In genomic region chr4:184765473-184766346, GRCh38 we compare ENCODE assay signal across 1 cellular context.
TF ChIP-seq lines count a peak whose summit lies in the region.

No MANE protein-coding gene starts in this region.

TF ChIP-seq in K562, 482 proteins besides CTCF, POLR2A, EP300 and RAD21:
- TF ChIP-seq PCBP2 (IDR thresholded peaks at IDR 0.05; ENCODE audit: low read depth, low read length, poor library complexity, severe bottlenecking), result no peak
- no peak for TF ChIP-seq ETS2 (tag; IDR thresholded peaks at IDR 0.05; ENCODE audit: borderline replicate concordance, poor library complexity, severe bottlenecking)
- no peak for TF ChIP-seq TRIM28 (IDR thresholded peaks at IDR 0.05)
- TF ChIP-seq PURB (CRISPR knock-in tag; IDR thresholded peaks at IDR 0.05; ENCODE audit: low read depth), result no peak
- TF ChIP-seq CHD4 (IDR thresholded peaks at IDR 0.05; ENCODE audit: insufficient read depth, insufficient replicate concordance, low read depth, low read length, poor library complexity, severe bottlenecking), result no peak
- TF ChIP-seq DIDO1 (tag; IDR thresholded peaks at IDR 0.05; ENCODE audit: low read depth), result no peak
- TF ChIP-seq ZNF239 (CRISPR knock-in tag; IDR thresholded peaks at IDR 0.05), result no peak
- TF ChIP-seq TCFL5 (CRISPR knock-in tag; conservative IDR thresholded peaks at IDR 0.05), result no peak
- TF ChIP-seq ETV5 (CRISPR knock-in tag; IDR thresholded peaks at IDR 0.05; ENCODE audit: low read depth), result no peak
- no peak for TF ChIP-seq NELFE (IDR thresholded peaks at IDR 0.05; ENCODE audit: insufficient read depth, insufficient read length)
- TF ChIP-seq CEBPZ (IDR thresholded peaks at IDR 0.05; ENCODE audit: borderline replicate concordance, low read depth, low read length), result no peak
- no peak for TF ChIP-seq HDAC8 (tag; IDR thresholded peaks at IDR 0.05)
- TF ChIP-seq KDM1A (IDR thresholded peaks at IDR 0.05), result no peak
- TF ChIP-seq ZNF408 (CRISPR knock-in tag; IDR thresholded peaks at IDR 0.05; ENCODE audit: low read depth), result no peak
- no peak for TF ChIP-seq NCOA4 (IDR thresholded peaks at IDR 0.05; ENCODE audit: partially characterized antibody)
